In genomic region chr17:40547785-40548478, GRCh38 we compare ENCODE assay signal across 10 cellular contexts. TPM values are rescaled to one million over a fixed set of nuclear protein-coding genes. Genes with fewer than 3 reads are reported as not detected.
DNase-seq lines count a peak whose midpoint lies in the region; ATAC-seq, FAIRE-seq and TF ChIP-seq lines count a peak whose summit lies in the region.
"Had no signal": no experiment of that assay in that cellular context is flagged by ENCODE, and none has a peak within 500 bp of the region (broad histone marks: within the 10 kb centered on the region; RNA-seq: fewer than 3 reads in every experiment).

No MANE protein-coding gene starts in this region.

- H3K27ac Mint-ChIP-seq in naive thymus-derived CD8-positive, alpha-beta T cell: peak overlapping the region; percentile 73 to 98 (median 95)

- peak overlapping the region; percentile 69 for H2AFZ ChIP-seq in IMR-90 (replicated peaks; ENCODE audit: low read length, poor library complexity)
- H2AFZ ChIP-seq in mammary epithelial cell (ENCODE audit: low read depth, low read length): no peak overlapping the region

- H3K9me1 ChIP-seq in IMR-90 (ENCODE audit: insufficient read depth, low read length): peaks cover 45% of the 10 kb centered on the region

- H3K36me3 ChIP-seq in IMR-90 (ENCODE audit: control insufficient read depth, insufficient read depth, low read length) (no peaks in the 10 kb centered on the region), mammary epithelial cell (ENCODE audit: insufficient read depth, low read length) (no peaks in the 10 kb centered on the region)

- H3K4me2 ChIP-seq in A549 (peak overlapping the region; percentile 79), IMR-90 (ENCODE audit: low read depth, low read length) (no peak overlapping the region), mammary epithelial cell (ENCODE audit: insufficient read depth, low read depth, low read length) (peak overlapping the region; percentile 31)

- peak overlapping the region; percentile 99 for H3K23ac ChIP-seq in IMR-90 (ENCODE audit: low read depth, low read length)

- no peak for DNase-seq in A549 (ENCODE audit: low read depth in 1 of 2, low spot score in 1 of 2)
- DNase-seq in IMR-90: no peak
- no peak for DNase-seq in mammary epithelial cell
- no peak for DNase-seq in naive thymus-derived CD8-positive, alpha-beta T cell
- no peak for DNase-seq in Kasumi-1 (lab: John Stamatoyannopoulos, UW)
- DNase-seq in kidney tubule cell (ENCODE audit: low spot score): no peak
- DNase-seq in stimulated activated naive CD4-positive, alpha-beta T cell (lab: John Stamatoyannopoulos, UW): no peak
- no peak for DNase-seq in AG20443 (ENCODE audit: low spot score)
- DNase-seq: anterior cingulate cortex, foreskin melanocyte had no signal

- peak overlapping the region; percentile 100; the same call in 2 of the 3 replicates for H2BK15ac ChIP-seq in IMR-90 (ENCODE audit: low read depth, low read length)

- in situ Hi-C loops in IMR-90 (cut with MboI; ENCODE audit: low sequenced_read_pairs): no loop called here
- in situ Hi-C loops in mammary epithelial cell (cut with MboI; ENCODE audit: low sequenced_read_pairs in 2 of 2): no loop called here

- TF ChIP-seq RAD21 in A549 (conservative IDR thresholded peaks at IDR 0.05 in 1 of 2, IDR thresholded peaks at IDR 0.05 in 1 of 2) (no peak), IMR-90 (IDR thresholded peaks at IDR 0.05; ENCODE audit: low read length) (no peak)

- H3K9ac ChIP-seq in IMR-90 (ENCODE audit: low read depth, low read length) (peak overlapping the region; percentile 89), mammary epithelial cell (ENCODE audit: insufficient read depth, low read length) (peak overlapping the region; percentile 40)

- peak overlapping the region; percentile 100 for H2BK5ac ChIP-seq in IMR-90 (ENCODE audit: low read depth, low read length, poor library complexity, severe bottlenecking)

- no peak overlapping the region for H3K4me3 ChIP-seq in A549
- H3K4me3 ChIP-seq in IMR-90 (ENCODE audit: insufficient read depth, low read depth, low read length): no peak overlapping the region
- H3K4me3 ChIP-seq in mammary epithelial cell (replicated peaks in 1 of 3; ENCODE audit: insufficient read depth in 1 of 3, low read depth in 2 of 3, low read length in 3 of 3): no peak overlapping the region

- H3K36me3 Mint-ChIP-seq in naive thymus-derived CD8-positive, alpha-beta T cell: peaks cover 0 to 16% (median 0%) of the 10 kb centered on the region in 3 donors

- H3K4me3 Mint-ChIP-seq in naive thymus-derived CD8-positive, alpha-beta T cell: peak overlapping the region; percentile 59 to 77 (median 68)

- CTCF ChIA-PET in A549 (lab: Yijun Ruan, JAX): interaction anchor here (0.7 to 36.6 kb wide), 16 partner anchors 6 to 1115 kb away, joined by 3 to 1144 read pairs (median 4); partner anchors contain the start of genes CCR7 and TOP2A
- CTCF ChIA-PET in IMR-90 (lab: Yijun Ruan, JAX): interaction anchor here (3.0 to 3.3 kb wide), 2 partner anchors 12 to 15 kb away, joined by 15 to 19 read pairs; no protein-coding TSS in a partner anchor
- CTCF ChIA-PET in mammary epithelial cell (lab: Charles Lee; ENCODE audit: low non-redundant PET): interaction anchor here (1.1 to 2.2 kb wide), 2 partner anchors 12 to 15 kb away, joined by 7 read pairs; no protein-coding TSS in a partner anchor

- H2BK20ac ChIP-seq in IMR-90 (ENCODE audit: low read depth, low read length): peak overlapping the region; percentile 100

- BruUV-seq in IMR-90 (replicated peaks; lab: Mats Ljungman, UMichigan) (no TSS peak), mammary epithelial cell (replicated peaks; lab: Mats Ljungman, UMichigan) (TSS peak; percentile 81)

- TF ChIP-seq POLR2A in A549 (IDR thresholded peaks at IDR 0.05; ENCODE audit: low read length): no peak
- no peak for TF ChIP-seq POLR2A in IMR-90 (IDR thresholded peaks at IDR 0.05; ENCODE audit: low read depth, low read length)

- no peaks in the 10 kb centered on the region for H3K9me3 Mint-ChIP-seq in naive thymus-derived CD8-positive, alpha-beta T cell

- no peak for TF ChIP-seq EP300 in A549 (IDR thresholded peaks at IDR 0.05)

- peaks cover 2 to 32% of the 10 kb centered on the region in 2 experiments; a peak in 2 of 4 replicates for H3K79me1 ChIP-seq in IMR-90 (ENCODE audit: low read depth in 1 of 2, low read length in 2 of 2)

- intact Hi-C loops in IMR-90 (cut with micrococcal nuclease) (no loop called here), mammary epithelial cell (cut with micrococcal nuclease) (loop anchor here (5.0 kb wide), 1 partner anchor 236 kb away; no protein-coding TSS in a partner anchor)

- peak overlapping the region; percentile 100 for H2BK120ac ChIP-seq in IMR-90 (ENCODE audit: low read depth, low read length)

- H3K18ac ChIP-seq in IMR-90 (ENCODE audit: low read depth, low read length): peak overlapping the region; percentile 100

- H3K4ac ChIP-seq in IMR-90 (ENCODE audit: low read depth, low read length): peak overlapping the region; percentile 100

- peaks cover 83% of the 10 kb centered on the region for H3K4me1 ChIP-seq in A549
- peaks cover 52% of the 10 kb centered on the region for H3K4me1 ChIP-seq in IMR-90 (ENCODE audit: control insufficient read depth, insufficient read depth, low read length)
- H3K4me1 ChIP-seq in mammary epithelial cell (ENCODE audit: insufficient read depth, low read length): peaks cover 39% of the 10 kb centered on the region

- H3K9me3 ChIP-seq in A549: no peaks in the 10 kb centered on the region
- no peaks in the 10 kb centered on the region for H3K9me3 ChIP-seq in IMR-90 (ENCODE audit: control insufficient read depth, insufficient read depth, low read length)
- no peaks in the 10 kb centered on the region for H3K9me3 ChIP-seq in mammary epithelial cell (replicated peaks; ENCODE audit: insufficient read depth, low read length)

- peak overlapping the region; percentile 99 for H3K56ac ChIP-seq in IMR-90 (ENCODE audit: extremely low read depth, insufficient read depth, low read length)

- peak overlapping the region; percentile 100 for H4K91ac ChIP-seq in IMR-90 (ENCODE audit: insufficient read depth, low read depth, low read length)

- no peaks in the 10 kb centered on the region for H3K27me3 Mint-ChIP-seq in naive thymus-derived CD8-positive, alpha-beta T cell

- ATAC-seq in A549 (no peak), IMR-90 (ENCODE audit: low read depth) (no peak)
- ATAC-seq in naive thymus-derived CD8-positive, alpha-beta T cell: peak; percentile 18 to 23

- H3K27me3 ChIP-seq in IMR-90 (ENCODE audit: control insufficient read depth, insufficient read depth, low read length) (no peaks in the 10 kb centered on the region), mammary epithelial cell (ENCODE audit: insufficient read depth, low read length) (no peaks in the 10 kb centered on the region)

- H2AK5ac ChIP-seq in IMR-90 (ENCODE audit: low read depth, low read length): peak overlapping the region; percentile 100

- no peak for TF ChIP-seq CTCF in A549 (IDR thresholded peaks at IDR 0.05)
- TF ChIP-seq CTCF in IMR-90 (conservative IDR thresholded peaks at IDR 0.05; ENCODE audit: low read depth, low read length): no peak
- TF ChIP-seq CTCF in mammary epithelial cell (conservative IDR thresholded peaks at IDR 0.05 in 1 of 2, IDR thresholded peaks at IDR 0.05 in 1 of 2; ENCODE audit: extremely low read depth in 1 of 2, insufficient read depth in 1 of 2, low read depth in 1 of 2, low read length in 2 of 2): no peak

- 78% methylated on average over 2 of the region's 2 CpGs for WGBS in A549 (ENCODE audit: missing lambda C conversion rate)
- WGBS in IMR-90 (ENCODE audit: extremely low coverage in 2 of 2, insufficient read length in 1 of 2), 2 experiments: no CpG with 5 or more reads among the region's 2 CpGs
- 50% methylated on average over 2 of the region's 2 CpGs for WGBS in mammary epithelial cell (ENCODE audit: low coverage, missing lambda C conversion rate)

- FAIRE-seq in A549 (lab: Jason Lieb, UNC): peak; percentile 46

- H4K20me1 ChIP-seq in IMR-90 (ENCODE audit: insufficient read depth, low read length): no peaks in the 10 kb centered on the region
- no peaks in the 10 kb centered on the region for H4K20me1 ChIP-seq in mammary epithelial cell (ENCODE audit: insufficient read depth, low read length)

- H3K27ac ChIP-seq in A549 (peak overlapping the region; percentile 95 to 99), IMR-90 (ENCODE audit: insufficient read depth, low read length) (peak overlapping the region; percentile 98), mammary epithelial cell (ENCODE audit: insufficient read depth, low read depth, low read length) (peak overlapping the region; percentile 68)

- peak overlapping the region; percentile 97 for H4K8ac ChIP-seq in IMR-90 (ENCODE audit: low read depth in 2 of 2, low read length in 2 of 2)

- no peaks in the 10 kb centered on the region for H3K79me2 ChIP-seq in mammary epithelial cell (ENCODE audit: insufficient read depth, low read length)

- peak overlapping the region; percentile 97 for H2AK9ac ChIP-seq in IMR-90 (replicated peaks; ENCODE audit: low read depth, low read length, poor library complexity)

- peaks cover 49 to 93% (median 88%) of the 10 kb centered on the region in 4 donors for H3K4me1 Mint-ChIP-seq in naive thymus-derived CD8-positive, alpha-beta T cell

- POLR2A ChIA-PET in A549 (lab: Yijun Ruan, JAX): interaction anchor here (0.9 to 5.3 kb wide), 7 partner anchors 11 to 78 kb away, joined by 3 to 51 read pairs (median 23); no protein-coding TSS in a partner anchor
- POLR2A ChIA-PET in IMR-90 (lab: Charles Lee; ENCODE audit: unreplicated experiment): interaction anchor here (1.5 kb wide), 1 partner anchor 10 kb away, joined by 3 read pairs; no protein-coding TSS in a partner anchor
- POLR2A ChIA-PET in naive thymus-derived CD8-positive, alpha-beta T cell (lab: Charles Lee): interaction anchor here (0.6 to 37.3 kb wide), 19 partner anchors 7 to 1141 kb away, joined by 3 to 2269 read pairs (median 7); partner anchors contain the start of genes CCR7, EIF1, SMARCE1 and TOP2A

- dilution Hi-C loops in IMR-90 (cut with HindIII; ENCODE audit: low sequenced_read_pairs, unreplicated experiment) (no loop called here), mammary epithelial cell (cut with HindIII; ENCODE audit: low sequenced_read_pairs) (no loop called here)

- H3K14ac ChIP-seq in IMR-90 (replicated peaks; ENCODE audit: low read depth, low read length): peak overlapping the region; percentile 99

- peak overlapping the region; percentile 99 for H4K5ac ChIP-seq in IMR-90 (ENCODE audit: low read depth, low read length)

RNA-seq across cellular contexts. Expression of gene CCR7, which starts 17.3 kb away (rescaled TPM):
- polyA plus RNA-seq in A549 (2011; rRNA removed) (1.4 and 1.9 TPM in 2 replicates), A549 (2017; fragmentation: RNase III; extraction: RNeasy Plus Mini Kit Qiagen cat#74134 plus additional on column Dnase treatment) (0.72 to 0.84 TPM (median 0.76 TPM) in 3 replicates), IMR-90 (2012; rRNA removed) (0.14 and 0.22 TPM in 2 replicates), mammary epithelial cell (0.20 TPM)
- 0.79 and 1.5 TPM in 2 replicates for polyA plus RNA-seq in A549 (2012; cell fraction: cytosol; rRNA removed)
- 3.0 and 3.2 TPM in 2 replicates for polyA plus RNA-seq in A549 (2012; cell fraction: nucleus; rRNA removed)
- polyA minus RNA-seq in A549 (2011; rRNA and poly(A)+ RNA removed): 1.7 and 3.3 TPM in 2 replicates
- total RNA-seq in IMR-90 (2012; rRNA removed) (0.28 and 0.36 TPM in 2 replicates), mammary epithelial cell (under 1 TPM in 1 of 2 donors, not detected in 1; 0.17 TPM)
- 0.16 TPM in 1 of 2 replicates, not detected in the other for polyA plus RNA-seq in IMR-90 (2012; cell fraction: cytosol; rRNA removed)
- 0.23 and 0.39 TPM in 2 replicates for polyA plus RNA-seq in IMR-90 (2012; cell fraction: nucleus; rRNA removed; ENCODE audit: low replicate concordance)
- not detected for polyA minus RNA-seq in mammary epithelial cell
- total RNA-seq in naive thymus-derived CD8-positive, alpha-beta T cell: 100 to 1,000 TPM; 571 to 574 TPM
- 1,000 to 10,000 TPM in 2 of 3 donors, 100 to 1,000 TPM in 1; 897 to 2,008 (median 1,531) TPM for polyA plus RNA-seq in naive thymus-derived CD8-positive, alpha-beta T cell

RNA-seq across cellular contexts. Expression of gene TNS4, which starts 46.5 kb away (rescaled TPM):
- polyA plus RNA-seq in A549 (2011; rRNA removed): 24.2 and 45.9 TPM in 2 replicates
- 18.0 and 30.2 TPM in 2 replicates for polyA plus RNA-seq in A549 (2012; cell fraction: cytosol; rRNA removed)
- polyA plus RNA-seq in A549 (2012; cell fraction: nucleus; rRNA removed): 83.8 and 125 TPM in 2 replicates
- 61.6 to 75.9 TPM (median 73.5 TPM) in 3 replicates for polyA plus RNA-seq in A549 (2017; fragmentation: RNase III; extraction: RNeasy Plus Mini Kit Qiagen cat#74134 plus additional on column Dnase treatment)
- 62.8 and 79.7 TPM in 2 replicates for polyA minus RNA-seq in A549 (2011; rRNA and poly(A)+ RNA removed)
- 0.28 TPM in 1 of 2 replicates, not detected in the other for total RNA-seq in IMR-90 (2012; rRNA removed)
- polyA plus RNA-seq in IMR-90 (2012; rRNA removed): 0.07 TPM in 1 of 2 replicates, not detected in the other
- 0.07 and 0.08 TPM in 2 replicates for polyA plus RNA-seq in IMR-90 (2012; cell fraction: cytosol; rRNA removed)
- 0.33 and 0.57 TPM in 2 replicates for polyA plus RNA-seq in IMR-90 (2012; cell fraction: nucleus; rRNA removed; ENCODE audit: low replicate concordance)
- 100 to 1,000 TPM; 170 to 608 TPM for total RNA-seq in mammary epithelial cell
- polyA plus RNA-seq in mammary epithelial cell: 120 TPM
- polyA minus RNA-seq in mammary epithelial cell: 1,186 TPM
- not detected for total RNA-seq in naive thymus-derived CD8-positive, alpha-beta T cell
- polyA plus RNA-seq in naive thymus-derived CD8-positive, alpha-beta T cell: not detected

Comparison
In these comparisons a context has a peak if more than half of its experiments do, and no peak if none do; other contexts are left out.
1. ATAC-seq: peak in naive thymus-derived CD8-positive, alpha-beta T cell (2 of 2); none in A549 (0 of 2) and IMR-90 (single experiment).
2. RNA of gene CCR7, which starts 17.3 kb away (polyA plus RNA-seq): 897 to 2,008 TPM in naive thymus-derived CD8-positive, alpha-beta T cell; 0.72 to 3.2 TPM in A549, 0.20 TPM in mammary epithelial cell (single experiment) and 0.14 to 0.39 TPM in IMR-90; every median in the first group is over 100 times any median in the second.
3. RNA of gene TNS4, which starts 46.5 kb away (polyA plus RNA-seq): 120 TPM in mammary epithelial cell (single experiment) and 18.0 to 125 TPM in A549; 0.07 to 0.57 TPM in IMR-90 and not detected in naive thymus-derived CD8-positive, alpha-beta T cell; every median in the first group is over 10 times any median in the second.
4. Peak in every context shown above with its lines, with median percentiles within 50 percentile points of each other: H3K27ac ChIP-seq.